Comparison of ENCODE assay signal across 24 cellular contexts in the genomic region with DNA sequence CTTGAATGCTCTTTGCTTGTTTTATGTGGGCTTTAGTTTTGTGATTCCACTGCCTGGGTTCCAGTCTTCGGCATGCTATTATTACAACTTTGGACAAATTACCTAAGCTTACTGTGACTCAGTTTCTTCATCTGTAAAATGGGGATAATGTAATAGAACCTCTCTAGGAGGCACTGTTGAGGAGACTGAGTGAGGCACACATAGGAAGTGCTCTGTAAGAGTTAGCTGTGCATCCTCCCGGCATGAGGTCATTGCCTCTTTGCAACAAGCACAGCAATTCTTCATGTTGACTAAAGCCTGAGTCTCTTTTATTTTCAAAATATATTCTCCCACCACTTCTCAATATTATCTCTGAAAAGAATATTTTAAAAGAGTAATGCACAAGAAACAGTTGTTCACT.
A peak's percentile ranks its signal among the peaks of the same experiment; 100 is the strongest.
DNase-seq lines count a peak whose midpoint lies in the region; FAIRE-seq and TF ChIP-seq lines count a peak whose summit lies in the region.
"Had no signal": no experiment of that assay in that cellular context is flagged by ENCODE, and none has a peak within 500 bp of the region (broad histone marks: within the 10 kb centered on the region; RNA-seq: fewer than 3 reads in every experiment).

No MANE protein-coding gene starts in this region.

- DNase-seq in A172 (ENCODE audit: low spot score) (peak; percentile 10), HFFc6 (peak; percentile 28), amniotic epithelial cell (ENCODE audit: low read depth) (peak; percentile 83), foreskin fibroblast (peak; percentile 84 to 89), KBM-7 (no peak), GM12892 (ENCODE audit: insufficient read length) (no peak), NOMO-1 treated with dmso at 0.1 percent for 144 hours (lab: John Stamatoyannopoulos, UW; ENCODE audit: unreplicated experiment) (no peak)
- DNase-seq in activated CD4-positive, alpha-beta T cell treated with anti-CD3 and anti-CD28 coated beads, Interleukin-2, amount 10 ng/mL, durations not matched to agents 7 days and 5 days, result no peak
- DNase-seq: activated CD4-positive, CD25-positive, alpha-beta regulatory T cell; activated CD8-positive, alpha-beta memory T cell treated with anti-CD3 and anti-CD28 coated beads for 24 hours; CD4-positive, CD25-positive, alpha-beta regulatory T cell; central memory CD4-positive, alpha-beta T cell; DMS53; effector CD8-positive, alpha-beta T cell; Karpas-422; NCI-H1436 treated with DMSO at 0.1 percent for 48 hours; SIG-M5; T-helper 17 cell; transverse colon had no signal

- peak; percentile 21; the same call in 1 of the 2 replicates for TF ChIP-seq CTCF in HFFc6 (IDR thresholded peaks at IDR 0.05)
- TF ChIP-seq CTCF in foreskin fibroblast (IDR thresholded peaks at IDR 0.05; ENCODE audit: low read depth, low read length), result no peak

- H3K4me3 ChIP-seq in foreskin fibroblast (ENCODE audit: low read depth in 1 of 2, low read length in 2 of 2), result no peak overlapping the region
- H3K4me3 ChIP-seq: A549, gastroesophageal sphincter, HAP-1, smooth muscle cell, transverse colon had no signal

- FAIRE-seq in GM12892 (lab: Jason Lieb, UNC), result no peak
- FAIRE-seq: A549 had no signal

- no peak overlapping the region for H3K4me3 Mint-ChIP-seq in HFFc6
- no peak overlapping the region for H3K4me3 Mint-ChIP-seq in activated CD4-positive, alpha-beta T cell treated with anti-CD3 and anti-CD28 coated beads, Interleukin-2, amount 10 ng/mL, durations not matched to agents 7 days and 5 days
- H3K4me3 Mint-ChIP-seq: CD4-positive, CD25-positive, alpha-beta regulatory T cell; stimulated activated effector memory CD8-positive, alpha-beta T cell treated with anti-CD3 and anti-CD28 coated beads, Interleukin-12 subunit alpha, Interleukin-12 subunit beta, amount 100 ng/mL, for 72 hours; T-helper 17 cell had no signal

- TF ChIP-seq POLR2A in GM12892 (IDR thresholded peaks at IDR 0.05; ENCODE audit: low read depth, low read length), result no peak

- no peak overlapping the region for H3K27ac Mint-ChIP-seq in HFFc6
- no peak overlapping the region for H3K27ac Mint-ChIP-seq in activated CD4-positive, alpha-beta T cell treated with anti-CD3 and anti-CD28 coated beads, Interleukin-2, amount 10 ng/mL, durations not matched to agents 7 days and 5 days
- H3K27ac Mint-ChIP-seq: CD4-positive, CD25-positive, alpha-beta regulatory T cell; stimulated activated effector memory CD8-positive, alpha-beta T cell treated with anti-CD3 and anti-CD28 coated beads, Interleukin-12 subunit alpha, Interleukin-12 subunit beta, amount 100 ng/mL, for 72 hours; T-helper 17 cell had no signal

- POLR2A ChIA-PET in activated CD4-positive, alpha-beta T cell treated with anti-CD3 and anti-CD28 coated beads, Interleukin-2, amount 10 ng/mL, durations not matched to agents 7 days and 5 days (lab: Charles Lee), result no interaction called here

- in situ Hi-C loops in KBM-7 (cut with MboI; ENCODE audit: low pct_unique_long_range_greater_than_20kb, low sequenced_read_pairs), result no loop called here

- CTCF ChIA-PET in activated CD4-positive, alpha-beta T cell treated with anti-CD3 and anti-CD28 coated beads, Interleukin-2, amount 10 ng/mL, durations not matched to agents 7 days and 5 days (lab: Charles Lee), result interaction anchor here (0.5 kb wide), 1 partner anchor 37 kb away, joined by 3 read pairs; no protein-coding TSS in a partner anchor

- H3K27me3 Mint-ChIP-seq in HFFc6 (ENCODE audit: insufficient read depth), result peaks cover 25% of the 10 kb centered on the region
- H3K27me3 Mint-ChIP-seq in activated CD4-positive, alpha-beta T cell treated with anti-CD3 and anti-CD28 coated beads, Interleukin-2, amount 10 ng/mL, durations not matched to agents 7 days and 5 days, result no peaks in the 10 kb centered on the region

- H3K9me3 Mint-ChIP-seq in HFFc6, result no peaks in the 10 kb centered on the region
- H3K9me3 Mint-ChIP-seq in activated CD4-positive, alpha-beta T cell treated with anti-CD3 and anti-CD28 coated beads, Interleukin-2, amount 10 ng/mL, durations not matched to agents 7 days and 5 days, result no peaks in the 10 kb centered on the region
- H3K9me3 Mint-ChIP-seq: CD4-positive, CD25-positive, alpha-beta regulatory T cell; stimulated activated effector memory CD8-positive, alpha-beta T cell treated with anti-CD3 and anti-CD28 coated beads, Interleukin-12 subunit alpha, Interleukin-12 subunit beta, amount 100 ng/mL, for 72 hours had no signal

- H3K36me3 Mint-ChIP-seq in HFFc6 (ENCODE audit: low read depth), result peaks cover 4% of the 10 kb centered on the region
- no peaks in the 10 kb centered on the region for H3K36me3 Mint-ChIP-seq in activated CD4-positive, alpha-beta T cell treated with anti-CD3 and anti-CD28 coated beads, Interleukin-2, amount 10 ng/mL, durations not matched to agents 7 days and 5 days (ENCODE audit: low read depth)
- H3K36me3 Mint-ChIP-seq: stimulated activated effector memory CD8-positive, alpha-beta T cell treated with anti-CD3 and anti-CD28 coated beads, Interleukin-12 subunit alpha, Interleukin-12 subunit beta, amount 100 ng/mL, for 72 hours had no signal

- peaks cover 26% of the 10 kb centered on the region for H3K4me1 Mint-ChIP-seq in HFFc6 (ENCODE audit: low read depth)
- peaks cover 19% of the 10 kb centered on the region for H3K4me1 Mint-ChIP-seq in activated CD4-positive, alpha-beta T cell treated with anti-CD3 and anti-CD28 coated beads, Interleukin-2, amount 10 ng/mL, durations not matched to agents 7 days and 5 days

Comparison
In these comparisons a context has a peak if more than half of its experiments do, and no peak if none do; other contexts are left out.
1. DNase-seq: peak in A172 (single experiment), HFFc6 (single experiment), amniotic epithelial cell (single experiment) and foreskin fibroblast (2 of 2); none in activated CD4-positive, alpha-beta T cell treated with anti-CD3 and anti-CD28 coated beads, Interleukin-2, amount 10 ng/mL, durations not matched to agents 7 days and 5 days (single experiment), KBM-7 (single experiment), GM12892 (single experiment) and NOMO-1 treated with dmso at 0.1 percent for 144 hours (single experiment).